Comparison of ENCODE assay signal across 1 cellular context in the genomic region with DNA sequence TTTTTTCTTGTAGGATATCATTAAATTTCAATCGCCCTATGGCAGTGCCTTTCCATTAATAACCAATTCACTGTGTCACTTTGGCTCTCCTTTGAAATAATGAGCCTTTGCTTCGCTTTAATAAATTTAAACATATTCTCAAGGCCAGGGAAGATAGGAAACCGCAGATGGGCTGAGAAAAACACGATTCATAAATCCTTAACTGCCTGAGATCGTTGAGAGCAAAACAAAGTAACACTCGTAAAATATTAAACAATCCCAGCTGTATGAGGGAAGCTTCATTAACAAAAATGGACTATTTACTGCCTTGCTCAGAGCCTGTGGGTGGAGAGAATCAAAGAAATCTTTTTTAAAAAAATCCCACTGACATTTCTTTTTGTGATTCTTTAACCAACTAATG.
TF ChIP-seq lines count a peak whose summit lies in the region.

No MANE protein-coding gene starts in this region.

TF ChIP-seq in HEK293, 187 proteins besides CTCF, POLR2A, EP300 and RAD21 (continued from another document):
- TF ChIP-seq, protein P1, sequence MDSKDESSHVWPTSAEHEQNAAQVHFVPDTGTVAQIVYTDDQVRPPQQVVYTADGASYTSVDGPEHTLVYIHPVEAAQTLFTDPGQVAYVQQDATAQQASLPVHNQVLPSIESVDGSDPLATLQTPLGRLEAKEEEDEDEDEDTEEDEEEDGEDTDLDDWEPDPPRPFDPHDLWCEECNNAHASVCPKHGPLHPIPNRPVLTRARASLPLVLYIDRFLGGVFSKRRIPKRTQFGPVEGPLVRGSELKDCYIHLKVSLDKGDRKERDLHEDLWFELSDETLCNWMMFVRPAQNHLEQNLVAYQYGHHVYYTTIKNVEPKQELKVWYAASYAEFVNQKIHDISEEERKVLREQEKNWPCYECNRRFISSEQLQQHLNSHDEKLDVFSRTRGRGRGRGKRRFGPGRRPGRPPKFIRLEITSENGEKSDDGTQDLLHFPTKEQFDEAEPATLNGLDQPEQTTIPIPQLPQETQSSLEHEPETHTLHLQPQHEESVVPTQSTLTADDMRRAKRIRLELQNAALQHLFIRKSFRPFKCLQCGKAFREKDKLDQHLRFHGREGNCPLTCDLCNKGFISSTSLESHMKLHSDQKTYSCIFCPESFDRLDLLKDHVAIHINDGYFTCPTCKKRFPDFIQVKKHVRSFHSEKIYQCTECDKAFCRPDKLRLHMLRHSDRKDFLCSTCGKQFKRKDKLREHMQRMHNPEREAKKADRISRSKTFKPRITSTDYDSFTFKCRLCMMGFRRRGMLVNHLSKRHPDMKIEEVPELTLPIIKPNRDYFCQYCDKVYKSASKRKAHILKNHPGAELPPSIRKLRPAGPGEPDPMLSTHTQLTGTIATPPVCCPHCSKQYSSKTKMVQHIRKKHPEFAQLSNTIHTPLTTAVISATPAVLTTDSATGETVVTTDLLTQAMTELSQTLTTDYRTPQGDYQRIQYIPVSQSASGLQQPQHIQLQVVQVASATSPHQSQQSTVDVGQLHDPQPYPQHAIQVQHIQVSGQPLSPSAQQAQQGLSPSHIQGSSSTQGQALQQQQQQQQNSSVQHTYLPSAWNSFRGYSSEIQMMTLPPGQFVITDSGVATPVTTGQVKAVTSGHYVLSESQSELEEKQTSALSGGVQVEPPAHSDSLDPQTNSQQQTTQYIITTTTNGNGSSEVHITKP (tag by site-specific recombination; IDR thresholded peaks at IDR 0.05): no peak
- 0 out of 2 replicates have a peak, but pooled peaks have one; percentile 23 for TF ChIP-seq ZBTB8A (tag by site-specific recombination; IDR thresholded peaks at IDR 0.05)
- TF ChIP-seq, protein P2, sequence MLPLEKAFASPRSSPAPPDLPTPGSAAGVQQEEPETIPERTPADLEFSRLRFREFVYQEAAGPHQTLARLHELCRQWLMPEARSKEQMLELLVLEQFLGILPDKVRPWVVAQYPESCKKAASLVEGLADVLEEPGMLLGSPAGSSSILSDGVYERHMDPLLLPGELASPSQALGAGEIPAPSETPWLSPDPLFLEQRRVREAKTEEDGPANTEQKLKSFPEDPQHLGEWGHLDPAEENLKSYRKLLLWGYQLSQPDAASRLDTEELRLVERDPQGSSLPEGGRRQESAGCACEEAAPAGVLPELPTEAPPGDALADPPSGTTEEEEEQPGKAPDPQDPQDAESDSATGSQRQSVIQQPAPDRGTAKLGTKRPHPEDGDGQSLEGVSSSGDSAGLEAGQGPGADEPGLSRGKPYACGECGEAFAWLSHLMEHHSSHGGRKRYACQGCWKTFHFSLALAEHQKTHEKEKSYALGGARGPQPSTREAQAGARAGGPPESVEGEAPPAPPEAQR (tag by site-specific recombination; IDR thresholded peaks at IDR 0.05): no peak
- TF ChIP-seq GFI1B (tag by site-specific recombination; IDR thresholded peaks at IDR 0.05): no peak
- TF ChIP-seq, protein P3, sequence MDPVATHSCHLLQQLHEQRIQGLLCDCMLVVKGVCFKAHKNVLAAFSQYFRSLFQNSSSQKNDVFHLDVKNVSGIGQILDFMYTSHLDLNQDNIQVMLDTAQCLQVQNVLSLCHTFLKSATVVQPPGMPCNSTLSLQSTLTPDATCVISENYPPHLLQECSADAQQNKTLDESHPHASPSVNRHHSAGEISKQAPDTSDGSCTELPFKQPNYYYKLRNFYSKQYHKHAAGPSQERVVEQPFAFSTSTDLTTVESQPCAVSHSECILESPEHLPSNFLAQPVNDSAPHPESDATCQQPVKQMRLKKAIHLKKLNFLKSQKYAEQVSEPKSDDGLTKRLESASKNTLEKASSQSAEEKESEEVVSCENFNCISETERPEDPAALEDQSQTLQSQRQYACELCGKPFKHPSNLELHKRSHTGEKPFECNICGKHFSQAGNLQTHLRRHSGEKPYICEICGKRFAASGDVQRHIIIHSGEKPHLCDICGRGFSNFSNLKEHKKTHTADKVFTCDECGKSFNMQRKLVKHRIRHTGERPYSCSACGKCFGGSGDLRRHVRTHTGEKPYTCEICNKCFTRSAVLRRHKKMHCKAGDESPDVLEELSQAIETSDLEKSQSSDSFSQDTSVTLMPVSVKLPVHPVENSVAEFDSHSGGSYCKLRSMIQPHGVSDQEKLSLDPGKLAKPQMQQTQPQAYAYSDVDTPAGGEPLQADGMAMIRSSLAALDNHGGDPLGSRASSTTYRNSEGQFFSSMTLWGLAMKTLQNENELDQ (tag by site-specific recombination; IDR thresholded peaks at IDR 0.05; ENCODE audit: low read depth): no peak
